26 cellular contexts compared by ENCODE assay signal in the genomic region with DNA sequence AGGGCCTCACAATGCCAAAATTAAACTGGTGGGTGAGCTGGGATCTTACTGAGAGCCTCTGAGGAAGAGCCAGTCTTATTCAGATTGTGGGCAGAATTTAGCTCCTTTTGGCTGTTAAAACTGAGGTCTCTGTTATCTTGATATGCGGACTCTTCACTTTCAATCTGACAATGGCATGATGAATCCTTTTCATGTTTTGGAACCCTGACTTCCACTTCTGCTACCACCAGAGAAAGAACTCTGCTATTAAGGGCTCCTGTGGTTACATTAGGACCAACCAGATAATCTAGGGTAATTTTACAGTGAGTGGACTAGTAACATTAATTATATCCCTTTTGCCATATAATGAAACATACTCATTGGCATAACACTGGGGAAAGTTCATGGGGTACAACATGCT.
"Had no signal": no experiment of that assay in that cellular context is flagged by ENCODE, and none has a peak within 500 bp of the region (broad histone marks: within the 10 kb centered on the region; RNA-seq: fewer than 3 reads in every experiment).

No MANE protein-coding gene starts in this region.

- H3K27ac Mint-ChIP-seq: dendritic cell treated with granulocyte-macrophage colony-stimulating factor and Interleukin-4, amounts not matched to agents 40 ng/mL and 50 ng/mL, for 4 days; effector memory CD8-positive, alpha-beta T cell; endodermal cell had no signal

- DNase-seq: colonic mucosa; cortex of kidney; effector CD8-positive, alpha-beta T cell; effector memory CD8-positive, alpha-beta T cell; endodermal cell; erythroblast; esophagus squamous epithelium; foreskin fibroblast; foreskin melanocyte; gastrocnemius medialis; glutamatergic neuron; head of caudate nucleus; heart right ventricle; hippocampal formation; left cardiac atrium; left lung; left ventricle myocardium superior; lower lobe of right lung; mesenchymal stem cell; midbrain had no signal

- H3K27me3 ChIP-seq: colonic mucosa, esophagus squamous epithelium, gastrocnemius medialis, heart right ventricle, left lung had no signal

- ATAC-seq: effector memory CD8-positive, alpha-beta T cell; esophagus mucosa; gastrocnemius medialis; heart right ventricle; left cardiac atrium; left lung; left ventricle myocardium superior; lower lobe of right lung had no signal

- H3K27me3 Mint-ChIP-seq: dendritic cell treated with granulocyte-macrophage colony-stimulating factor and Interleukin-4, amounts not matched to agents 40 ng/mL and 50 ng/mL, for 4 days; effector memory CD8-positive, alpha-beta T cell had no signal

- H3K4me3 Mint-ChIP-seq: dendritic cell treated with granulocyte-macrophage colony-stimulating factor and Interleukin-4, amounts not matched to agents 40 ng/mL and 50 ng/mL, for 4 days; effector memory CD8-positive, alpha-beta T cell; endodermal cell had no signal

- H3K9me3 ChIP-seq: colonic mucosa, esophagus squamous epithelium, gastrocnemius medialis, heart right ventricle, left lung, lower lobe of right lung had no signal

- H3K4me3 ChIP-seq: colonic mucosa, esophagus squamous epithelium, gastrocnemius medialis, heart right ventricle, left lung, lower lobe of right lung had no signal

- H3K36me3 ChIP-seq: colonic mucosa, esophagus squamous epithelium, gastrocnemius medialis, heart right ventricle, left lung, lower lobe of right lung had no signal

- FAIRE-seq: endometrium, islet of Langerhans, keratinocyte had no signal

- H3K4me1 ChIP-seq: colonic mucosa, esophagus squamous epithelium, gastrocnemius medialis, left lung, lower lobe of right lung had no signal

- H3K27ac ChIP-seq: colonic mucosa, epithelial cell of prostate, esophagus squamous epithelium, gastrocnemius medialis, left lung, lower lobe of right lung had no signal
